Comparison of ENCODE assay signal across 32 cellular contexts in genomic region chr5:31924005-31924404, GRCh38.
"Had no signal": no experiment of that assay in that cellular context is flagged by ENCODE, and none has a peak within 500 bp of the region (broad histone marks: within the 10 kb centered on the region; RNA-seq: fewer than 3 reads in every experiment).

No MANE protein-coding gene starts in this region.

- H3K27ac ChIP-seq: adrenal gland, body of pancreas, cardiac muscle cell, epithelial cell of prostate, esophagus squamous epithelium, WERI-Rb-1 had no signal

- ATAC-seq: activated CD4-positive, CD25-positive, alpha-beta regulatory T cell treated with anti-CD3 and anti-CD28 coated beads, Interleukin-2, amount 50 U/mL, for 24 hours; activated CD8-positive, alpha-beta T cell treated with anti-CD3 and anti-CD28 coated beads for 36 hours; activated naive CD8-positive, alpha-beta T cell treated with anti-CD3 and anti-CD28 coated beads, Interleukin-2, amount 50 U/mL, for 24 hours; activated T-cell treated with anti-CD3 and anti-CD28 coated beads, Interleukin-2, amount 50 U/mL, for 4 hours; activated T-helper 17 cell treated with anti-CD3 and anti-CD28 coated beads, Interleukin-2, amount 50 U/mL, for 72 hours; body of pancreas; effector memory CD8-positive, alpha-beta T cell; T-helper 17 cell had no signal

- H3K4me1 ChIP-seq: adrenal gland, body of pancreas had no signal

- H3K27me3 ChIP-seq: adrenal gland, body of pancreas, cardiac muscle cell, esophagus squamous epithelium had no signal

- H3K4me3 ChIP-seq: adrenal gland, body of pancreas, cardiac muscle cell, esophagus squamous epithelium had no signal

- H3K9me3 ChIP-seq: adrenal gland, body of pancreas, esophagus squamous epithelium had no signal

- FAIRE-seq: endothelial cell of umbilical vein, frontal cortex had no signal

- DNase-seq: activated B cell treated with CpG ODN at 0.5 μM for 24 hours; activated CD4-positive, alpha-beta T cell treated with anti-CD3 and anti-CD28 coated beads for 48 hours; activated CD4-positive, alpha-beta T cell treated with anti-CD3 and anti-CD28 coated beads, Interleukin-2, amount 50 U/mL, for 1 hour; activated CD4-positive, alpha-beta T cell treated with anti-CD3 and anti-CD28 coated beads, Interleukin-2, amount 50 U/mL, for 48 hours; activated CD8-positive, alpha-beta memory T cell treated with anti-CD3 and anti-CD28 coated beads for 24 hours; activated CD8-positive, alpha-beta T cell treated with anti-CD3 and anti-CD28 coated beads for 36 hours; activated effector memory CD4-positive, alpha-beta T cell treated with Interleukin-2 at 50 U/mL for 16 hours; activated gamma-delta T cell treated with Interleukin-2 at 50 U/mL for 16 hours; activated naive CD4-positive, alpha-beta T cell treated with anti-CD3 and anti-CD28 coated beads for 36 hours; activated naive CD8-positive, alpha-beta T cell treated with anti-CD3 and anti-CD28 coated beads for 36 hours; activated naive CD8-positive, alpha-beta T cell treated with anti-CD3 and anti-CD28 coated beads, Interleukin-2, amount 50 U/mL, for 24 hours; activated T-cell treated with anti-CD3 and anti-CD28 coated beads, Interleukin-2, amount 50 U/mL, for 4 hours; adrenal gland; aorta; body of pancreas; central memory CD4-positive, alpha-beta T cell; cerebellar nuclear complex; cortex of kidney; dermis blood vessel endothelial cell; effector CD4-positive, alpha-beta T cell; effector memory CD8-positive, alpha-beta T cell; esophagus squamous epithelium; T-helper 1 cell; T-helper 17 cell; T1000; WERI-Rb-1 had no signal

- H3K36me3 ChIP-seq: adrenal gland, cardiac muscle cell, esophagus squamous epithelium, WERI-Rb-1 had no signal
